Comparison of ENCODE assay signal across 17 cellular contexts in genomic region chr6:32252326-32253009, GRCh38. TPM values are rescaled to one million over a fixed set of nuclear protein-coding genes. Genes with fewer than 3 reads are reported as not detected.
DNase-seq lines count a peak whose midpoint lies in the region; ATAC-seq and TF ChIP-seq lines count a peak whose summit lies in the region.
"Had no signal": no experiment of that assay in that cellular context is flagged by ENCODE, and none has a peak within 500 bp of the region (broad histone marks: within the 10 kb centered on the region; RNA-seq: fewer than 3 reads in every experiment).

No MANE protein-coding gene starts in this region.

- TF ChIP-seq CTCF in activated CD8-positive, alpha-beta T cell treated with anti-CD3 and anti-CD28 coated beads for 36 hours (IDR thresholded peaks at IDR 0.05) = no peak

- H3K4me3 ChIP-seq in MG63 = no peak overlapping the region
- H3K4me3 ChIP-seq: A549, tibial artery had no signal

- intact Hi-C loops in activated CD8-positive, alpha-beta T cell treated with anti-CD3 and anti-CD28 coated beads for 36 hours (cut with micrococcal nuclease) = no loop called here
- intact Hi-C loops in activated T-helper 2 cell treated with anti-CD3 and anti-CD28 coated beads, Interferon-gamma antibody, Interleukin-2, Interleukin-4, amounts not matched to agents 10 μg/mL and 5 μg/mL and 100 μg/mL, durations not matched to agents 14 hours and 24 hours and 36 hours (cut with micrococcal nuclease) = loop anchor here (10.0 kb wide), 1 partner anchor 542 kb away; no protein-coding TSS in a partner anchor

- H3K9me3 ChIP-seq in MG63 = no peaks in the 10 kb centered on the region
- H3K9me3 ChIP-seq: A549, tibial artery had no signal

- peaks cover 6% of the 10 kb centered on the region for H3K9me3 Mint-ChIP-seq in activated CD8-positive, alpha-beta memory T cell treated with anti-CD3 and anti-CD28 coated beads, Interleukin-2, amount 10 ng/mL, durations not matched to agents 7 days and 5 days (ENCODE audit: low read depth)
- peaks cover 6% of the 10 kb centered on the region for H3K9me3 Mint-ChIP-seq in activated CD8-positive, alpha-beta T cell treated with anti-CD3 and anti-CD28 coated beads for 36 hours
- peaks cover 0 to 5% (median 0%) of the 10 kb centered on the region in 9 donors for H3K9me3 Mint-ChIP-seq in naive thymus-derived CD8-positive, alpha-beta T cell
- H3K9me3 Mint-ChIP-seq in activated T-helper 2 cell treated with anti-CD3 and anti-CD28 coated beads, Interferon-gamma antibody, Interleukin-2, Interleukin-4, amounts not matched to agents 10 μg/mL and 5 μg/mL and 100 μg/mL, durations not matched to agents 14 hours and 24 hours and 36 hours = peaks cover 9% of the 10 kb centered on the region

- peaks cover 3% of the 10 kb centered on the region for H3K36me3 Mint-ChIP-seq in activated CD8-positive, alpha-beta memory T cell treated with anti-CD3 and anti-CD28 coated beads, Interleukin-2, amount 10 ng/mL, durations not matched to agents 7 days and 5 days
- H3K36me3 Mint-ChIP-seq in activated CD8-positive, alpha-beta T cell treated with anti-CD3 and anti-CD28 coated beads for 36 hours (ENCODE audit: low read depth) = no peaks in the 10 kb centered on the region
- no peaks in the 10 kb centered on the region for H3K36me3 Mint-ChIP-seq in naive thymus-derived CD8-positive, alpha-beta T cell
- H3K36me3 Mint-ChIP-seq in activated T-helper 2 cell treated with anti-CD3 and anti-CD28 coated beads, Interferon-gamma antibody, Interleukin-2, Interleukin-4, amounts not matched to agents 10 μg/mL and 5 μg/mL and 100 μg/mL, durations not matched to agents 14 hours and 24 hours and 36 hours (ENCODE audit: low read depth) = no peaks in the 10 kb centered on the region

- ATAC-seq in activated CD8-positive, alpha-beta memory T cell treated with anti-CD3 and anti-CD28 coated beads, Interleukin-2, amount 10 ng/mL, durations not matched to agents 7 days and 5 days = peak; percentile 60
- peak; percentile 43 for ATAC-seq in HG03175 (IDR thresholded peaks at IDR 0.05; ENCODE audit: unreplicated experiment)
- peak; percentile 60 for ATAC-seq in activated CD8-positive, alpha-beta T cell treated with anti-CD3 and anti-CD28 coated beads for 36 hours
- ATAC-seq in naive thymus-derived CD8-positive, alpha-beta T cell = peak in 1 of 2 donors; percentile 36
- ATAC-seq: A549, left ventricle myocardium superior had no signal

- DNase-seq in activated CD8-positive, alpha-beta memory T cell treated with anti-CD3 and anti-CD28 coated beads, Interleukin-2, amount 10 ng/mL, durations not matched to agents 7 days and 5 days = no peak
- DNase-seq in activated CD8-positive, alpha-beta memory T cell treated with anti-CD3 and anti-CD28 coated beads for 24 hours = no peak
- no peak for DNase-seq in activated CD8-positive, alpha-beta T cell treated with anti-CD3 and anti-CD28 coated beads for 36 hours
- no peak for DNase-seq in naive thymus-derived CD8-positive, alpha-beta T cell
- no peak for DNase-seq in MG63
- no peak for DNase-seq in activated T-helper 2 cell treated with anti-CD3 and anti-CD28 coated beads, Interferon-gamma antibody, Interleukin-2, Interleukin-4, amounts not matched to agents 10 μg/mL and 5 μg/mL and 100 μg/mL, durations not matched to agents 14 hours and 24 hours and 36 hours (ENCODE audit: low spot score)
- no peak for DNase-seq in NCI-H187 treated with DMSO at 0.1 percent for 48 hours (lab: John Stamatoyannopoulos, UW)
- DNase-seq: activated gamma-delta T cell treated with Interleukin-2 at 50 U/mL for 16 hours; Caco-2; effector memory CD4-positive, alpha-beta T cell; left ventricle myocardium superior; NCI-H82; retina; SHP77; tibial artery had no signal

- H3K27me3 ChIP-seq in MG63 = no peaks in the 10 kb centered on the region
- H3K27me3 ChIP-seq: tibial artery had no signal

- CTCF ChIA-PET in activated CD8-positive, alpha-beta memory T cell treated with anti-CD3 and anti-CD28 coated beads, Interleukin-2, amount 10 ng/mL, durations not matched to agents 7 days and 5 days (lab: Charles Lee) = interaction anchor here (2.5 kb wide), 1 partner anchor 8 kb away, joined by 9 read pairs; no protein-coding TSS in a partner anchor
- CTCF ChIA-PET in activated CD8-positive, alpha-beta T cell treated with anti-CD3 and anti-CD28 coated beads for 36 hours (lab: Charles Lee) = interaction anchor here (1.2 kb wide), 1 partner anchor 161 kb away, joined by 3 read pairs; no protein-coding TSS in a partner anchor

- no peak overlapping the region for H3K27ac Mint-ChIP-seq in activated CD8-positive, alpha-beta memory T cell treated with anti-CD3 and anti-CD28 coated beads, Interleukin-2, amount 10 ng/mL, durations not matched to agents 7 days and 5 days
- H3K27ac Mint-ChIP-seq in activated CD8-positive, alpha-beta T cell treated with anti-CD3 and anti-CD28 coated beads for 36 hours = peak overlapping the region; percentile 3
- H3K27ac Mint-ChIP-seq in naive thymus-derived CD8-positive, alpha-beta T cell = peak overlapping the region in 7 of 10 donors; percentile 1 to 55 (median 32)
- no peak overlapping the region for H3K27ac Mint-ChIP-seq in activated T-helper 2 cell treated with anti-CD3 and anti-CD28 coated beads, Interferon-gamma antibody, Interleukin-2, Interleukin-4, amounts not matched to agents 10 μg/mL and 5 μg/mL and 100 μg/mL, durations not matched to agents 14 hours and 24 hours and 36 hours

- H3K27me3 Mint-ChIP-seq in activated CD8-positive, alpha-beta memory T cell treated with anti-CD3 and anti-CD28 coated beads, Interleukin-2, amount 10 ng/mL, durations not matched to agents 7 days and 5 days = peaks cover 28% of the 10 kb centered on the region
- H3K27me3 Mint-ChIP-seq in activated CD8-positive, alpha-beta T cell treated with anti-CD3 and anti-CD28 coated beads for 36 hours = no peaks in the 10 kb centered on the region
- no peaks in the 10 kb centered on the region for H3K27me3 Mint-ChIP-seq in naive thymus-derived CD8-positive, alpha-beta T cell
- H3K27me3 Mint-ChIP-seq in activated T-helper 2 cell treated with anti-CD3 and anti-CD28 coated beads, Interferon-gamma antibody, Interleukin-2, Interleukin-4, amounts not matched to agents 10 μg/mL and 5 μg/mL and 100 μg/mL, durations not matched to agents 14 hours and 24 hours and 36 hours (ENCODE audit: low read depth) = peaks cover 35% of the 10 kb centered on the region

- no peaks in the 10 kb centered on the region for H3K36me3 ChIP-seq in MG63
- H3K36me3 ChIP-seq: tibial artery had no signal

- H3K4me3 Mint-ChIP-seq in activated CD8-positive, alpha-beta memory T cell treated with anti-CD3 and anti-CD28 coated beads, Interleukin-2, amount 10 ng/mL, durations not matched to agents 7 days and 5 days = no peak overlapping the region
- no peak overlapping the region for H3K4me3 Mint-ChIP-seq in activated CD8-positive, alpha-beta T cell treated with anti-CD3 and anti-CD28 coated beads for 36 hours
- H3K4me3 Mint-ChIP-seq in naive thymus-derived CD8-positive, alpha-beta T cell = peak overlapping the region in 2 of 10 donors; percentile 1 to 2
- no peak overlapping the region for H3K4me3 Mint-ChIP-seq in activated T-helper 2 cell treated with anti-CD3 and anti-CD28 coated beads, Interferon-gamma antibody, Interleukin-2, Interleukin-4, amounts not matched to agents 10 μg/mL and 5 μg/mL and 100 μg/mL, durations not matched to agents 14 hours and 24 hours and 36 hours (ENCODE audit: low read depth)

- POLR2A ChIA-PET in activated CD8-positive, alpha-beta T cell treated with anti-CD3 and anti-CD28 coated beads for 36 hours (lab: Charles Lee) = interaction anchor here (0.7 to 1.2 kb wide), 2 partner anchors 55 to 135 kb away, joined by 3 to 4 read pairs; no protein-coding TSS in a partner anchor
- POLR2A ChIA-PET in naive thymus-derived CD8-positive, alpha-beta T cell (lab: Charles Lee) = interaction anchor here (1.4 kb wide), 1 partner anchor 57 kb away, joined by 3 read pairs; no protein-coding TSS in a partner anchor

- H3K4me1 Mint-ChIP-seq in activated CD8-positive, alpha-beta memory T cell treated with anti-CD3 and anti-CD28 coated beads, Interleukin-2, amount 10 ng/mL, durations not matched to agents 7 days and 5 days = peaks cover 25% of the 10 kb centered on the region
- H3K4me1 Mint-ChIP-seq in activated CD8-positive, alpha-beta T cell treated with anti-CD3 and anti-CD28 coated beads for 36 hours (ENCODE audit: low read depth) = peaks cover 23% of the 10 kb centered on the region
- H3K4me1 Mint-ChIP-seq in naive thymus-derived CD8-positive, alpha-beta T cell = peaks cover 12 to 25% (median 22%) of the 10 kb centered on the region in 4 donors
- peaks cover 19% of the 10 kb centered on the region for H3K4me1 Mint-ChIP-seq in activated T-helper 2 cell treated with anti-CD3 and anti-CD28 coated beads, Interferon-gamma antibody, Interleukin-2, Interleukin-4, amounts not matched to agents 10 μg/mL and 5 μg/mL and 100 μg/mL, durations not matched to agents 14 hours and 24 hours and 36 hours (ENCODE audit: low read depth)

RNA-seq across cellular contexts. Expression of gene NOTCH4, which starts 28.6 kb away (rescaled TPM):
- under 1 TPM; 0.61 to 0.88 TPM for total RNA-seq in activated CD8-positive, alpha-beta memory T cell treated with anti-CD3 and anti-CD28 coated beads, Interleukin-2, amount 10 ng/mL, durations not matched to agents 7 days and 5 days
- total RNA-seq in activated CD8-positive, alpha-beta T cell treated with anti-CD3 and anti-CD28 coated beads for 36 hours = 1 to 10 TPM; 1.2 to 1.3 TPM
- 1 to 10 TPM; 1.2 to 1.8 TPM for total RNA-seq in naive thymus-derived CD8-positive, alpha-beta T cell
- under 1 TPM; 0.22 to 0.48 (median 0.28) TPM for polyA plus RNA-seq in naive thymus-derived CD8-positive, alpha-beta T cell
- 0.25 TPM in 1 of 2 replicates, not detected in the other for total RNA-seq in MG63 (2014; rRNA removed; shearing (Covaris generic); ENCODE audit: low replicate concordance)
- 0.48 and 0.52 TPM in 2 replicates for total RNA-seq in activated T-helper 2 cell treated with anti-CD3 and anti-CD28 coated beads, Interferon-gamma antibody, Interleukin-2, Interleukin-4, amounts not matched to agents 10 μg/mL and 5 μg/mL and 100 μg/mL, durations not matched to agents 14 hours and 24 hours and 36 hours

Comparison
In these comparisons a context has a peak if more than half of its experiments do, and no peak if none do; other contexts are left out.
1. H3K27ac Mint-ChIP-seq: peak in activated CD8-positive, alpha-beta T cell treated with anti-CD3 and anti-CD28 coated beads for 36 hours (single experiment) and naive thymus-derived CD8-positive, alpha-beta T cell (7 of 10); none in activated CD8-positive, alpha-beta memory T cell treated with anti-CD3 and anti-CD28 coated beads, Interleukin-2, amount 10 ng/mL, durations not matched to agents 7 days and 5 days (single experiment) and activated T-helper 2 cell treated with anti-CD3 and anti-CD28 coated beads, Interferon-gamma antibody, Interleukin-2, Interleukin-4, amounts not matched to agents 10 μg/mL and 5 μg/mL and 100 μg/mL, durations not matched to agents 14 hours and 24 hours and 36 hours (single experiment).